ENCODE assay signal across 9 cellular contexts in genomic region chr7:143892527-143893300, GRCh38. TPM values are rescaled to one million over a fixed set of nuclear protein-coding genes. Genes with fewer than 3 reads are reported as not detected.
DNase-seq lines count a peak whose midpoint lies in the region; ATAC-seq, FAIRE-seq and TF ChIP-seq lines count a peak whose summit lies in the region.
"Had no signal": no experiment of that assay in that cellular context is flagged by ENCODE, and none has a peak within 500 bp of the region (broad histone marks: within the 10 kb centered on the region; RNA-seq: fewer than 3 reads in every experiment).

No MANE protein-coding gene starts in this region.

- peak; percentile 66 to 76 for DNase-seq in AML-193 (lab: John Stamatoyannopoulos, UW)
- peak; percentile 75 for DNase-seq in NCI-H2081 treated with DMSO at 0.1 percent for 48 hours (lab: John Stamatoyannopoulos, UW)
- DNase-seq in H4 (ENCODE audit: low spot score) = no peak
- DNase-seq in omental fat pad (ENCODE audit: low spot score) = no peak
- no peak for DNase-seq in NCI-H446 treated with DMSO at 0.1 percent for 48 hours (lab: John Stamatoyannopoulos, UW)

- no peak for TF ChIP-seq POLR2A in GM18505 (IDR thresholded peaks at IDR 0.05; ENCODE audit: borderline replicate concordance, extremely low read depth, insufficient read depth, insufficient read length)

- no peak for TF ChIP-seq CTCF in omental fat pad (IDR thresholded peaks at IDR 0.05)

- FAIRE-seq in colon (lab: Jason Lieb, UNC) = peak; percentile 60

- peak; percentile 98 for ATAC-seq in GM18505 (IDR thresholded peaks at IDR 0.05; ENCODE audit: unreplicated experiment)
- peak; percentile 99 for ATAC-seq in HG02759 (IDR thresholded peaks at IDR 0.05; ENCODE audit: unreplicated experiment)
- no peak for ATAC-seq in omental fat pad (ENCODE audit: low FRiP score)

RNA-seq across cellular contexts. Expression of gene TCAF1, which starts 9.3 kb away (rescaled TPM):
- 37.6 and 58.3 TPM in 2 replicates for total RNA-seq in H4 (2014; rRNA removed; shearing (Covaris generic))
- 10 to 100 TPM; 29.3 to 67.4 (median 56.3) TPM for total RNA-seq in omental fat pad

RNA-seq across cellular contexts. Expression of gene OR2F2, which starts 42.3 kb away (rescaled TPM):
- not detected in 2 replicates for total RNA-seq in H4 (2014; rRNA removed; shearing (Covaris generic))
- total RNA-seq in omental fat pad = not detected
- total RNA-seq: temporal lobe had no signal

Comparison
In these comparisons a context has a peak if more than half of its experiments do, and no peak if none do; other contexts are left out.
1. DNase-seq: peak in AML-193 (2 of 2) and NCI-H2081 treated with DMSO at 0.1 percent for 48 hours (single experiment); none in H4 (single experiment), omental fat pad (single experiment) and NCI-H446 treated with DMSO at 0.1 percent for 48 hours (single experiment).